16 cellular contexts compared by ENCODE assay signal in the genomic region with DNA sequence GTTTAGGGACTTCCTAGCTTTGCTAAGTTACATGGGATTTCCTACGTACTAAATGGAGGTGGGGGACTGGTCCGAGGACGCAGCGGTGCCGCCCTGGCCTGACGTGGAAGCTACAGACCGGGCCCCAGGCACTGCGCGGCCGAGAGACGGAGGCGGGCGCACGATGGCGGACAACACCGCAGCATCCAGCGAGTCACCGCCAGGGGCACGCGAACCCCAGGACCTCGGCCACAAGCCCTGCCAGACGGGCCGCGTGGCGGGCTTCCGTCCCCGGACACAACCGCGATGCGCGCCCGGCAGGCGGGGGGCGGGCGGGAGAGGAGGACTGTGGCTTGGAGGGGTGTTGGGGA.
DNase-seq lines count a peak whose midpoint lies in the region; ATAC-seq and TF ChIP-seq lines count a peak whose summit lies in the region.
"Had no signal": no experiment of that assay in that cellular context is flagged by ENCODE, and none has a peak within 500 bp of the region (broad histone marks: within the 10 kb centered on the region; RNA-seq: fewer than 3 reads in every experiment).

No MANE protein-coding gene starts in this region.

- no peak overlapping the region for H3K27ac ChIP-seq in vagina
- no peak overlapping the region for H3K27ac ChIP-seq in brain microvascular endothelial cell
- H3K27ac ChIP-seq: BLaER1 treated with 17β-estradiol and CSF1 and Interleukin-3, amounts not matched to agents 10 nM and 100 nM had no signal

- ATAC-seq in SK-N-SH treated with all-trans-retinoic acid at 6 μM for 48 hours, result peak; percentile 43; the same call in 2 of the 3 replicates
- peak; percentile 8 for ATAC-seq in stimulated activated memory B cell treated with anti-CD40 and anti-IgM and Interleukin-4, amounts not matched to agents 10 μg/mL and 1 μg/mL and 100 μg/mL, for 72 hours
- no peak for ATAC-seq in HG03139 (IDR thresholded peaks at IDR 0.05; ENCODE audit: unreplicated experiment)
- ATAC-seq: HCT116 had no signal

- no peak overlapping the region for H3K4me3 Mint-ChIP-seq in stimulated activated memory B cell treated with anti-CD40 and anti-IgM and Interleukin-4, amounts not matched to agents 10 μg/mL and 1 μg/mL and 100 μg/mL, for 72 hours
- H3K4me3 Mint-ChIP-seq: CD4-positive, CD25-positive, alpha-beta regulatory T cell had no signal

- no peaks in the 10 kb centered on the region for H3K4me1 Mint-ChIP-seq in stimulated activated memory B cell treated with anti-CD40 and anti-IgM and Interleukin-4, amounts not matched to agents 10 μg/mL and 1 μg/mL and 100 μg/mL, for 72 hours
- H3K4me1 Mint-ChIP-seq: CD4-positive, CD25-positive, alpha-beta regulatory T cell had no signal

- H3K36me3 ChIP-seq in vagina (no peaks in the 10 kb centered on the region), brain microvascular endothelial cell (replicated peaks) (no peaks in the 10 kb centered on the region)
- H3K36me3 ChIP-seq: BLaER1 treated with 17β-estradiol and CSF1 and Interleukin-3, amounts not matched to agents 10 nM and 100 nM had no signal

- no peak for TF ChIP-seq POLR2A in vagina (IDR thresholded peaks at IDR 0.05)

- H3K27me3 Mint-ChIP-seq in stimulated activated memory B cell treated with anti-CD40 and anti-IgM and Interleukin-4, amounts not matched to agents 10 μg/mL and 1 μg/mL and 100 μg/mL, for 72 hours, result no peaks in the 10 kb centered on the region
- H3K27me3 Mint-ChIP-seq: CD4-positive, CD25-positive, alpha-beta regulatory T cell had no signal

- H3K4me1 ChIP-seq in vagina, result no peaks in the 10 kb centered on the region
- H3K4me1 ChIP-seq: BLaER1 treated with 17β-estradiol and CSF1 and Interleukin-3, amounts not matched to agents 10 nM and 100 nM had no signal

- no peaks in the 10 kb centered on the region for H3K9me3 ChIP-seq in vagina

- no peaks in the 10 kb centered on the region for H3K36me3 Mint-ChIP-seq in stimulated activated memory B cell treated with anti-CD40 and anti-IgM and Interleukin-4, amounts not matched to agents 10 μg/mL and 1 μg/mL and 100 μg/mL, for 72 hours
- H3K36me3 Mint-ChIP-seq: CD4-positive, CD25-positive, alpha-beta regulatory T cell had no signal

- H3K9me3 Mint-ChIP-seq in stimulated activated memory B cell treated with anti-CD40 and anti-IgM and Interleukin-4, amounts not matched to agents 10 μg/mL and 1 μg/mL and 100 μg/mL, for 72 hours, result peaks cover 10% of the 10 kb centered on the region

- in situ Hi-C loops in brain microvascular endothelial cell (cut with HindIII; ENCODE audit: low pct_ligation_motif_present, low sequenced_read_pairs), result no loop called here

- H3K27ac Mint-ChIP-seq in stimulated activated memory B cell treated with anti-CD40 and anti-IgM and Interleukin-4, amounts not matched to agents 10 μg/mL and 1 μg/mL and 100 μg/mL, for 72 hours, result no peak overlapping the region
- H3K27ac Mint-ChIP-seq: CD4-positive, CD25-positive, alpha-beta regulatory T cell had no signal

- H3K27me3 ChIP-seq in vagina, result no peaks in the 10 kb centered on the region
- H3K27me3 ChIP-seq in brain microvascular endothelial cell (replicated peaks), result no peaks in the 10 kb centered on the region
- H3K27me3 ChIP-seq: BLaER1 treated with 17β-estradiol and CSF1 and Interleukin-3, amounts not matched to agents 10 nM and 100 nM had no signal

- intact Hi-C loops in vagina (cut with DNase I), result no loop called here

- no peak for TF ChIP-seq CTCF in vagina (IDR thresholded peaks at IDR 0.05)
- TF ChIP-seq CTCF in brain microvascular endothelial cell (IDR thresholded peaks at IDR 0.05; ENCODE audit: low read depth, low read length, missing control alignments), result no peak

- no peak overlapping the region for H3K4me3 ChIP-seq in vagina
- no peak overlapping the region for H3K4me3 ChIP-seq in brain microvascular endothelial cell (ENCODE audit: low read depth, low read length)

- DNase-seq in activated T-cell treated with anti-CD3 and anti-CD28 coated beads, Interleukin-2, amount 50 U/mL, for 1 hour, result peak; percentile 11
- DNase-seq in activated T-cell treated with anti-CD3 and anti-CD28 coated beads for 4 hours (no peak), vagina (ENCODE audit: extremely low spot score in 2 of 2) (no peak), brain microvascular endothelial cell (no peak)
- DNase-seq: 8988T; AML-193; CD4-positive, CD25-positive, alpha-beta regulatory T cell; DMS 273 treated with DMSO at 0.1 percent for 48 hours; DMS79 treated with DMSO at 0.1 percent for 48 hours; EL; IMR-90 had no signal

TF ChIP-seq in SK-N-SH treated with all-trans-retinoic acid at 6 μM for 48 hours, 23 proteins besides CTCF, POLR2A, EP300 and RAD21:
- TF ChIP-seq TCF4 (CRISPR knock-in tag; IDR thresholded peaks at IDR 0.05; ENCODE audit: borderline replicate concordance), result no peak
- no peak for TF ChIP-seq ESRRG (CRISPR knock-in tag; IDR thresholded peaks at IDR 0.05)
- TF ChIP-seq TOX (CRISPR knock-in tag; IDR thresholded peaks at IDR 0.05; ENCODE audit: borderline replicate concordance), result no peak
- TF ChIP-seq ZNF565 (CRISPR knock-in tag; conservative IDR thresholded peaks at IDR 0.05; ENCODE audit: low read depth), result no peak
- no peak for TF ChIP-seq TSHZ2 (CRISPR knock-in tag; IDR thresholded peaks at IDR 0.05)
